ENCODE assay signal across 1 cellular context in genomic region chr19:55080121-55080914, GRCh38.
TF ChIP-seq lines count a peak whose summit lies in the region.

No MANE protein-coding gene starts in this region.

TF ChIP-seq in HepG2, 621 proteins besides CTCF, POLR2A, EP300 and RAD21 (continued from another document and continues in another):
- TF ChIP-seq PRDM4 (CRISPR knock-in tag; IDR thresholded peaks at IDR 0.05; ENCODE audit: borderline replicate concordance) (no peak), PHB2 (IDR thresholded peaks at IDR 0.05; ENCODE audit: partially characterized antibody) (no peak), ZNF704 (CRISPR knock-in tag; IDR thresholded peaks at IDR 0.05; ENCODE audit: borderline replicate concordance) (no peak), ZNF207 (IDR thresholded peaks at IDR 0.05; ENCODE audit: borderline replicate concordance) (no peak), KLF12 (CRISPR knock-in tag; IDR thresholded peaks at IDR 0.05; ENCODE audit: borderline replicate concordance) (no peak; the same call in 1 of the 2 replicates), ZNF781 (CRISPR knock-in tag; IDR thresholded peaks at IDR 0.05; ENCODE audit: borderline replicate concordance, not compliant biosample characterization) (peak; percentile 45), JUND (CRISPR knock-in tag; IDR thresholded peaks at IDR 0.05) (no peak), KDM4B (CRISPR knock-in tag; IDR thresholded peaks at IDR 0.05) (no peak), ZSCAN25 (CRISPR knock-in tag; IDR thresholded peaks at IDR 0.05) (no peak), DNMT1 (CRISPR knock-in tag; IDR thresholded peaks at IDR 0.05) (no peak), XRCC5 (optimal IDR thresholded peaks at IDR 0.05; ENCODE audit: low read length) (no peak), FOSL1 (CRISPR knock-in tag; IDR thresholded peaks at IDR 0.05; ENCODE audit: borderline replicate concordance) (no peak), MYPOP (CRISPR knock-in tag; IDR thresholded peaks at IDR 0.05) (no peak), HMG20A (CRISPR knock-in tag; IDR thresholded peaks at IDR 0.05; ENCODE audit: borderline replicate concordance) (no peak), RFXANK (CRISPR knock-in tag; IDR thresholded peaks at IDR 0.05) (no peak), ZNF512 (CRISPR knock-in tag; IDR thresholded peaks at IDR 0.05) (no peak), ZSCAN21 (CRISPR knock-in tag; IDR thresholded peaks at IDR 0.05; ENCODE audit: borderline replicate concordance) (no peak), ZFP90 (CRISPR knock-in tag; IDR thresholded peaks at IDR 0.05; ENCODE audit: borderline replicate concordance) (no peak), ZNF670 (CRISPR knock-in tag; IDR thresholded peaks at IDR 0.05; ENCODE audit: borderline replicate concordance) (no peak), ZFAT (CRISPR knock-in tag; conservative IDR thresholded peaks at IDR 0.05) (no peak), ZNF362 (CRISPR knock-in tag; IDR thresholded peaks at IDR 0.05; ENCODE audit: borderline replicate concordance) (no peak), ZNF431 (CRISPR knock-in tag; IDR thresholded peaks at IDR 0.05; ENCODE audit: borderline replicate concordance, low read depth) (no peak), ZMYM4 (CRISPR knock-in tag; IDR thresholded peaks at IDR 0.05) (no peak), PTBP1 (IDR thresholded peaks at IDR 0.05; ENCODE audit: low read depth, low read length, poor library complexity, severe bottlenecking) (no peak), ZNF746 (CRISPR knock-in tag; IDR thresholded peaks at IDR 0.05) (no peak), ZNF570 (CRISPR knock-in tag; IDR thresholded peaks at IDR 0.05; ENCODE audit: borderline replicate concordance) (no peak), RFX1 (IDR thresholded peaks at IDR 0.05) (no peak), GATAD2A (CRISPR knock-in tag; IDR thresholded peaks at IDR 0.05) (no peak), SRSF9 (IDR thresholded peaks at IDR 0.05; ENCODE audit: borderline replicate concordance, insufficient read depth, low read depth, low read length, poor library complexity, severe bottlenecking) (no peak), ZGPAT (CRISPR knock-in tag; IDR thresholded peaks at IDR 0.05) (peak; percentile 16; the same call in 1 of the 2 replicates), ZNF280B (CRISPR knock-in tag; IDR thresholded peaks at IDR 0.05; ENCODE audit: borderline replicate concordance) (no peak), GMEB1 (CRISPR knock-in tag; IDR thresholded peaks at IDR 0.05; ENCODE audit: borderline replicate concordance) (0 out of 2 replicates have a peak, but pooled peaks have one; percentile 14), ZNF768 (CRISPR knock-in tag; IDR thresholded peaks at IDR 0.05) (no peak), SMARCC2 (IDR thresholded peaks at IDR 0.05) (no peak), ZBTB25 (CRISPR knock-in tag; IDR thresholded peaks at IDR 0.05) (no peak), ZNF281 (CRISPR knock-in tag; IDR thresholded peaks at IDR 0.05; ENCODE audit: borderline replicate concordance) (no peak), ELF3 (CRISPR knock-in tag; IDR thresholded peaks at IDR 0.05) (0 out of 2 replicates have a peak, but pooled peaks have one; percentile 27), SALL1 (CRISPR knock-in tag; IDR thresholded peaks at IDR 0.05) (peak; percentile 55; the same call in 1 of the 2 replicates), GTF3A (CRISPR knock-in tag; conservative IDR thresholded peaks at IDR 0.05) (no peak), ZKSCAN8 (CRISPR knock-in tag; IDR thresholded peaks at IDR 0.05; ENCODE audit: borderline replicate concordance) (no peak), CENPBD1 (CRISPR knock-in tag; IDR thresholded peaks at IDR 0.05; ENCODE audit: borderline replicate concordance, low read depth) (no peak), HOXA3 (CRISPR knock-in tag; IDR thresholded peaks at IDR 0.05) (no peak), ZFYVE20 (CRISPR knock-in tag; IDR thresholded peaks at IDR 0.05; ENCODE audit: borderline replicate concordance, low read depth) (no peak), KMT2A (CRISPR knock-in tag; IDR thresholded peaks at IDR 0.05) (no peak), ZNF850 (CRISPR knock-in tag; conservative IDR thresholded peaks at IDR 0.05) (no peak), TCF7L2 (IDR thresholded peaks at IDR 0.05; ENCODE audit: low read depth, low read length) (no peak), GLI4 (CRISPR knock-in tag; IDR thresholded peaks at IDR 0.05; ENCODE audit: borderline replicate concordance) (no peak), TEF (CRISPR knock-in tag; IDR thresholded peaks at IDR 0.05) (no peak), ZZZ3 (CRISPR knock-in tag; IDR thresholded peaks at IDR 0.05; ENCODE audit: borderline replicate concordance) (no peak), DMAP1 (CRISPR knock-in tag; IDR thresholded peaks at IDR 0.05) (peak; percentile 20; the same call in 1 of the 2 replicates), HOXD1 (CRISPR knock-in tag; IDR thresholded peaks at IDR 0.05) (no peak)
